ENCODE assay signal across 27 cellular contexts in the genomic region with DNA sequence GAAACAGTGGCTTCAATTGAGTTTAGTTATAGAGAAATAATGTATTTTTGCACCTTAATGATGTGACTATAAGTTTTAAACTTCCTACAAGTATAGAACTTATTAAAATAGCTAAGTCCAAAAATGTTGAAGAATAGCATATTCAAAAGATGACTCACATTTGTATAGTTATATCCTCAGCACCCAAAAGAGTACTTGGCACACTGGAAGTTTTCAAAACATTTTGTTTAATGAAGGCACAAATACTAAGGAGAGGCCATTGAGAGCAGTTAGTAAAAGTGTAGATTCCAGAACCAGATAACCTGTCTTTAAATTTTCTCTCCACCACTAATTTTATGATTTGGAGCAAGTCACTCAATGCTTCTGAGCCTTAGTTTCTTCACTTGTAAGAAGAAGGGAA.
"Had no signal": no experiment of that assay in that cellular context is flagged by ENCODE, and none has a peak within 500 bp of the region (broad histone marks: within the 10 kb centered on the region; RNA-seq: fewer than 3 reads in every experiment).

No MANE protein-coding gene starts in this region.

- DNase-seq: activated CD4-positive, alpha-beta T cell treated with anti-CD3 and anti-CD28 coated beads for 4 hours; activated CD4-positive, alpha-beta T cell treated with anti-CD3 and anti-CD28 coated beads, Interleukin-2, amount 50 U/mL, for 4 hours; activated naive CD4-positive, alpha-beta T cell; activated T-cell treated with anti-CD3 and anti-CD28 coated beads for 4 hours; activated T-cell treated with anti-CD3 and anti-CD28 coated beads, Interleukin-2, amount 50 U/mL, for 72 hours; adrenal gland; aorta; brain microvascular endothelial cell; dorsolateral prefrontal cortex; effector memory CD4-positive, alpha-beta T cell; hypothalamus; immature natural killer cell; kidney glomerular epithelial cell; lower lobe of right lung; mesenchymal stem cell; posterior cingulate gyrus; right cardiac atrium; stimulated activated CD4-positive, alpha-beta T cell treated with anti-CD3 and anti-CD28 coated beads, Interleukin-2, amount 100 ng/mL, for 48 hours; stimulated activated naive CD8-positive, alpha-beta T cell treated with anti-CD3 and anti-CD28 coated beads, Interleukin-15, amount 100 ng/mL, for 72 hours; substantia nigra; T-helper 9 cell had no signal

- H3K4me3 ChIP-seq: adrenal gland, coronary artery, dorsolateral prefrontal cortex, gastroesophageal sphincter, lower lobe of right lung, vagina had no signal

- H3K4me1 ChIP-seq: adrenal gland, gastroesophageal sphincter, lower lobe of right lung, vagina had no signal

- ATAC-seq: activated T-cell treated with anti-CD3 and anti-CD28 coated beads, Interleukin-2, amount 50 U/mL, for 72 hours; gastroesophageal sphincter; left lobe of liver; lower lobe of right lung; natural killer cell treated with Interleukin-12 subunit alpha and Interleukin-12 subunit beta and Interleukin-15 and Interleukin-18, amount 100 ng/mL, for 72 hours; right cardiac atrium; stimulated activated naive CD8-positive, alpha-beta T cell treated with anti-CD3 and anti-CD28 coated beads, Interleukin-15, amount 100 ng/mL, for 72 hours had no signal

- H3K27ac ChIP-seq: adrenal gland, brain microvascular endothelial cell, coronary artery, dorsolateral prefrontal cortex, gastroesophageal sphincter, lower lobe of right lung, vagina, VCaP had no signal

- H3K36me3 ChIP-seq: adrenal gland, brain microvascular endothelial cell, gastroesophageal sphincter, lower lobe of right lung, vagina had no signal

- H3K9me3 ChIP-seq: adrenal gland, gastroesophageal sphincter, lower lobe of right lung, vagina had no signal

- H3K27me3 ChIP-seq: adrenal gland, brain microvascular endothelial cell, gastroesophageal sphincter, vagina had no signal
